Comparison of ENCODE assay signal across 24 cellular contexts in genomic region chr4:119477412-119478053, GRCh38.
A peak's percentile ranks its signal among the peaks of the same experiment; 100 is the strongest.
DNase-seq lines count a peak whose midpoint lies in the region; ATAC-seq and TF ChIP-seq lines count a peak whose summit lies in the region.
"Had no signal": no experiment of that assay in that cellular context is flagged by ENCODE, and none has a peak within 500 bp of the region (broad histone marks: within the 10 kb centered on the region; RNA-seq: fewer than 3 reads in every experiment).

No MANE protein-coding gene starts in this region.

- H3K27me3 ChIP-seq in heart right ventricle (no peaks in the 10 kb centered on the region), right cardiac atrium (ENCODE audit: control insufficient read depth, insufficient read depth) (no peaks in the 10 kb centered on the region), ectodermal cell (ENCODE audit: control insufficient read depth, insufficient read depth, low read length, poor library complexity, severe bottlenecking) (no peaks in the 10 kb centered on the region)
- H3K27me3 ChIP-seq: BLaER1, foreskin keratinocyte, MG63 had no signal

- H3K9me3 ChIP-seq in heart right ventricle, result peaks cover 0 to 2% (median 0%) of the 10 kb centered on the region in 11 donors
- no peaks in the 10 kb centered on the region for H3K9me3 ChIP-seq in right cardiac atrium (ENCODE audit: control insufficient read depth, low read length)
- H3K9me3 ChIP-seq in ectodermal cell (ENCODE audit: control insufficient read depth, low read length), result no peaks in the 10 kb centered on the region
- H3K9me3 ChIP-seq: BLaER1, Caco-2, MG63 had no signal

- H3K4me3 ChIP-seq in heart right ventricle, result no peak overlapping the region
- H3K4me3 ChIP-seq in right cardiac atrium (ENCODE audit: low read length), result no peak overlapping the region
- no peak overlapping the region for H3K4me3 ChIP-seq in ectodermal cell (ENCODE audit: insufficient read depth, low read depth, low read length)
- H3K4me3 ChIP-seq: BLaER1, MG63 had no signal

- ATAC-seq in heart right ventricle, result peak in 6 of 8 donors; percentile 29 to 92 (median 78)
- no peak for ATAC-seq in right cardiac atrium
- ATAC-seq in HG02981 (IDR thresholded peaks at IDR 0.05; ENCODE audit: unreplicated experiment), result peak; percentile 48
- ATAC-seq in HG02763 (IDR thresholded peaks at IDR 0.05; ENCODE audit: unreplicated experiment), result no peak
- ATAC-seq: activated naive CD4-positive, alpha-beta T cell treated with anti-CD3 and anti-CD28 coated beads, Interleukin-2, amount 50 U/mL, for 72 hours; Panc1; stimulated activated naive CD8-positive, alpha-beta T cell treated with anti-CD3 and anti-CD28 coated beads, Interleukin-15, amount 100 ng/mL, for 72 hours had no signal

- no peak for DNase-seq in heart right ventricle
- no peak for DNase-seq in right cardiac atrium
- DNase-seq in ureter (ENCODE audit: low spot score), result no peak
- DNase-seq in superior temporal gyrus (ENCODE audit: extremely low spot score), result no peak
- DNase-seq in effector CD8-positive, alpha-beta T cell (lab: John Stamatoyannopoulos, UW), result no peak
- DNase-seq: activated CD4-positive, alpha-beta T cell treated with anti-CD3 and anti-CD28 coated beads, Interleukin-2, amount 10 ng/mL, durations not matched to agents 7 days and 5 days; Caco-2; effector CD4-positive, alpha-beta T cell; erythroblast; HCEC 1CT; MG63; NCI-H1417; NCI-H2107; NCI-H510A treated with DMSO at 0.1 percent for 48 hours; NK-92 treated with Interleukin-12 subunit alpha and Interleukin-12 subunit beta, amount 100 ng/mL, for 24 hours; nucleus accumbens; stimulated activated naive CD8-positive, alpha-beta T cell treated with anti-CD3 and anti-CD28 coated beads, Interleukin-15, amount 100 ng/mL, for 72 hours had no signal

- TF ChIP-seq CTCF in heart right ventricle (IDR thresholded peaks at IDR 0.05), result no peak

- intact Hi-C loops in heart right ventricle (cut with DNase I), result loop anchor here in 1 of 10 donors (10.0 kb wide), 1 partner anchor 163 kb away; no protein-coding TSS in a partner anchor
- intact Hi-C loops in right cardiac atrium (cut with DNase I), result loop anchor here in 1 of 4 donors (10.0 kb wide), 1 partner anchor 173 kb away; a partner anchor contains a TSS

- H3K36me3 ChIP-seq in heart right ventricle, result peaks cover 0 to 72% (median 9%) of the 10 kb centered on the region in 9 donors
- H3K36me3 ChIP-seq in ectodermal cell (ENCODE audit: control insufficient read depth, insufficient read depth, low read length), result peaks cover 16% of the 10 kb centered on the region

- H3K4me1 ChIP-seq in heart right ventricle (peaks cover 0 to 16% (median 0%) of the 10 kb centered on the region in 9 donors), right cardiac atrium (ENCODE audit: control insufficient read depth, insufficient read depth, low read length) (no peaks in the 10 kb centered on the region), ectodermal cell (ENCODE audit: control insufficient read depth, insufficient read depth, low read length) (no peaks in the 10 kb centered on the region)
- H3K4me1 ChIP-seq: BLaER1, foreskin keratinocyte had no signal

- H3K27ac ChIP-seq in heart right ventricle (peak overlapping the region in 5 of 10 donors; percentile 45 to 67 (median 61)), right cardiac atrium (ENCODE audit: low read length) (no peak overlapping the region), ectodermal cell (ENCODE audit: insufficient read depth, low read depth, low read length, poor library complexity, severe bottlenecking) (peak overlapping the region; percentile 12)
- H3K27ac ChIP-seq: BLaER1, foreskin keratinocyte had no signal

Comparison
In these comparisons a context has a peak if more than half of its experiments do, and no peak if none do; other contexts are left out.
1. ATAC-seq: peak in heart right ventricle (6 of 8) and HG02981 (single experiment); none in right cardiac atrium (0 of 2) and HG02763 (single experiment).